Comparison of ENCODE assay signal across 9 cellular contexts in the genomic region with DNA sequence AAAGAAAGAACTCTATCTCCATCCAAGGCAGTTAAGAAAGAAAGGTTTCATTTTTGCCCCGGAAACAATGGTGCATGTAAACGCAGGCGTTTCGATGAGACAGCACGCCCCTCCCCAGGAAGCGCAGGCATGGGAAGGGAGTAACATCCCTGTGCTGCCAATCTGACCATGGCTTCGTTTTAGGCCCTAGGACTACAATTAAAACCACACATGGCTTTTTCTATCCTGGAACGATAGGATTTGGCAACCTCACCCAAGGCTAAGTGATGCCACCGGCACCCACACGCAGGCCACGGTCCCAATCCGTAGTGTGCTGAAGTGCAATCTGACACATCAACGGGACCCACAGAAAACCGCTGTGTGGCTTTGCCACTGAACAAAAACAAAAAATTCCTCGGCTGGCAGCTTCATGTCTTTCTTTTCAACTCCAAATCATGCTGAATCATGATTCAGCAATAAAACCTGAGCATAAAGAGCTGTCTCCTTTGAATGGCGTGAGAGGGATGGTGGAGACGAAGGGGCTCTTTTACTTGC. TPM values are rescaled to one million over a fixed set of nuclear protein-coding genes. Genes with fewer than 3 reads are reported as not detected.
A peak's percentile ranks its signal among the peaks of the same experiment; 100 is the strongest.
DNase-seq lines count a peak whose midpoint lies in the region; ATAC-seq, FAIRE-seq and TF ChIP-seq lines count a peak whose summit lies in the region.
"Had no signal": no experiment of that assay in that cellular context is flagged by ENCODE, and none has a peak within 500 bp of the region (broad histone marks: within the 10 kb centered on the region; RNA-seq: fewer than 3 reads in every experiment).

No MANE protein-coding gene starts in this region.

- DNase-seq in H4 (ENCODE audit: low spot score) = peak; percentile 40
- peak; percentile 47 for DNase-seq in activated CD4-positive, alpha-beta memory T cell treated with anti-CD3 and anti-CD28 coated beads, Interleukin-2, amount 10 ng/mL, durations not matched to agents 7 days and 5 days
- no peak for DNase-seq in esophagus muscularis mucosa (ENCODE audit: extremely low spot score)
- DNase-seq in stimulated activated CD4-positive, alpha-beta T cell treated with anti-CD3 and anti-CD28 coated beads, Interleukin-2, amount 100 ng/mL, for 24 hours = peak; percentile 43 to 46
- no peak for DNase-seq in D721Med (ENCODE audit: insufficient read length, low spot score)
- DNase-seq in WERI-Rb-1 = no peak
- DNase-seq in islet precursor cell = no peak

- H3K9me3 ChIP-seq in esophagus muscularis mucosa = no peaks in the 10 kb centered on the region
- no peaks in the 10 kb centered on the region for H3K9me3 ChIP-seq in WERI-Rb-1 (ENCODE audit: severe bottlenecking)
- H3K9me3 ChIP-seq: right lobe of liver had no signal

- H3K9me3 Mint-ChIP-seq in activated CD4-positive, alpha-beta memory T cell treated with anti-CD3 and anti-CD28 coated beads, Interleukin-2, amount 10 ng/mL, durations not matched to agents 7 days and 5 days = no peaks in the 10 kb centered on the region

- H3K4me3 ChIP-seq in esophagus muscularis mucosa (peak overlapping the region in 1 of 4 donors; percentile 26), WERI-Rb-1 (ENCODE audit: low read depth, low read length) (no peak overlapping the region)
- H3K4me3 ChIP-seq: right lobe of liver had no signal

- ATAC-seq in GM19351 (IDR thresholded peaks at IDR 0.05; ENCODE audit: unreplicated experiment) = no peak

- TF ChIP-seq CTCF in esophagus muscularis mucosa (IDR thresholded peaks at IDR 0.05) (no peak), D721Med (IDR thresholded peaks at IDR 0.05; ENCODE audit: insufficient read depth, missing control alignments) (no peak), WERI-Rb-1 (IDR thresholded peaks at IDR 0.05; ENCODE audit: low read depth, low read length) (no peak)

- no peaks in the 10 kb centered on the region for H3K27me3 Mint-ChIP-seq in activated CD4-positive, alpha-beta memory T cell treated with anti-CD3 and anti-CD28 coated beads, Interleukin-2, amount 10 ng/mL, durations not matched to agents 7 days and 5 days

- CTCF ChIA-PET in activated CD4-positive, alpha-beta memory T cell treated with anti-CD3 and anti-CD28 coated beads, Interleukin-2, amount 10 ng/mL, durations not matched to agents 7 days and 5 days (lab: Charles Lee) = interaction anchor here (2.0 kb wide), 1 partner anchor 13 kb away, joined by 8 read pairs; no protein-coding TSS in a partner anchor

- H3K4me3 Mint-ChIP-seq in activated CD4-positive, alpha-beta memory T cell treated with anti-CD3 and anti-CD28 coated beads, Interleukin-2, amount 10 ng/mL, durations not matched to agents 7 days and 5 days = peak overlapping the region; percentile 62

- peaks cover 99 to 100% (median 100%) of the 10 kb centered on the region in 4 donors for H3K4me1 ChIP-seq in esophagus muscularis mucosa

- no peak for FAIRE-seq in D721Med (lab: Jason Lieb, UNC)

- peaks cover 40% of the 10 kb centered on the region for H3K36me3 Mint-ChIP-seq in activated CD4-positive, alpha-beta memory T cell treated with anti-CD3 and anti-CD28 coated beads, Interleukin-2, amount 10 ng/mL, durations not matched to agents 7 days and 5 days (ENCODE audit: low read depth)

- 32% methylated on average over 12 of the region's 17 CpGs for WGBS in esophagus muscularis mucosa

- no peak for TF ChIP-seq EP300 in esophagus muscularis mucosa (IDR thresholded peaks at IDR 0.05)

- POLR2A ChIA-PET in activated CD4-positive, alpha-beta memory T cell treated with anti-CD3 and anti-CD28 coated beads, Interleukin-2, amount 10 ng/mL, durations not matched to agents 7 days and 5 days (lab: Charles Lee) = interaction anchor here (0.9 to 4.9 kb wide), 7 partner anchors 9 to 235 kb away, joined by 3 to 25 read pairs (median 3); a partner anchor contains a TSS

- intact Hi-C loops in esophagus muscularis mucosa (cut with DNase I) = no loop called here

- peaks cover 0 to 10% (median 3%) of the 10 kb centered on the region in 4 donors for H3K36me3 ChIP-seq in esophagus muscularis mucosa
- peaks cover 36% of the 10 kb centered on the region for H3K36me3 ChIP-seq in WERI-Rb-1
- H3K36me3 ChIP-seq: right lobe of liver had no signal

- no peak for TF ChIP-seq POLR2A in esophagus muscularis mucosa (IDR thresholded peaks at IDR 0.05; ENCODE audit: low read depth)

- H3K27ac Mint-ChIP-seq in activated CD4-positive, alpha-beta memory T cell treated with anti-CD3 and anti-CD28 coated beads, Interleukin-2, amount 10 ng/mL, durations not matched to agents 7 days and 5 days = peak overlapping the region; percentile 92

- H3K27ac ChIP-seq in esophagus muscularis mucosa (replicated peaks in 1 of 4) (peak overlapping the region; percentile 79 to 85 (median 84)), WERI-Rb-1 (no peak overlapping the region)

- no peaks in the 10 kb centered on the region for H3K27me3 ChIP-seq in esophagus muscularis mucosa
- H3K27me3 ChIP-seq in WERI-Rb-1 (ENCODE audit: insufficient read depth, low read depth, severe bottlenecking) = no peaks in the 10 kb centered on the region
- H3K27me3 ChIP-seq: right lobe of liver had no signal

- H3K4me1 Mint-ChIP-seq in activated CD4-positive, alpha-beta memory T cell treated with anti-CD3 and anti-CD28 coated beads, Interleukin-2, amount 10 ng/mL, durations not matched to agents 7 days and 5 days = peaks cover 85% of the 10 kb centered on the region

RNA-seq across cellular contexts. Expression of a gene that starts 24.2 kb away (rescaled TPM):
- 54.2 and 70.6 TPM in 2 replicates for total RNA-seq in H4 (2014; rRNA removed; shearing (Covaris generic))
- total RNA-seq in activated CD4-positive, alpha-beta memory T cell treated with anti-CD3 and anti-CD28 coated beads, Interleukin-2, amount 10 ng/mL, durations not matched to agents 7 days and 5 days = 10 to 100 TPM; 78.1 to 85.1 TPM
- total RNA-seq in esophagus muscularis mucosa = 100 to 1,000 TPM in 2 of 4 donors, 10 to 100 TPM in 2; 92.2 to 127 (median 102) TPM

RNA-seq across cellular contexts. Expression of a gene that starts 39.7 kb away (rescaled TPM):
- total RNA-seq in H4 (2014; rRNA removed; shearing (Covaris generic)) = 0.08 and 0.66 TPM in 2 replicates
- total RNA-seq in activated CD4-positive, alpha-beta memory T cell treated with anti-CD3 and anti-CD28 coated beads, Interleukin-2, amount 10 ng/mL, durations not matched to agents 7 days and 5 days = 10 to 100 TPM; 11.8 to 12.5 TPM
- 10 to 100 TPM in 3 of 4 donors, 1 to 10 TPM in 1; 5.5 to 16.1 (median 15.2) TPM for total RNA-seq in esophagus muscularis mucosa

RNA-seq across cellular contexts. Expression of a gene that starts 49.1 kb away (rescaled TPM):
- total RNA-seq in H4 (2014; rRNA removed; shearing (Covaris generic)) = 1.0 and 3.1 TPM in 2 replicates
- total RNA-seq in activated CD4-positive, alpha-beta memory T cell treated with anti-CD3 and anti-CD28 coated beads, Interleukin-2, amount 10 ng/mL, durations not matched to agents 7 days and 5 days = 1 to 10 TPM; 7.6 to 7.9 TPM
- 10 to 100 TPM in 1 of 4 donors, 1 to 10 TPM in 3; 5.0 to 12.5 (median 7.6) TPM for total RNA-seq in esophagus muscularis mucosa

RNA-seq across cellular contexts. Expression of a gene that starts 50.2 kb away (rescaled TPM):
- 281 and 301 TPM in 2 replicates for total RNA-seq in H4 (2014; rRNA removed; shearing (Covaris generic))
- 100 to 1,000 TPM; 217 to 220 TPM for total RNA-seq in activated CD4-positive, alpha-beta memory T cell treated with anti-CD3 and anti-CD28 coated beads, Interleukin-2, amount 10 ng/mL, durations not matched to agents 7 days and 5 days
- total RNA-seq in esophagus muscularis mucosa = 100 to 1,000 TPM; 292 to 378 (median 314) TPM

Comparison
In these comparisons a context has a peak if more than half of its experiments do, and no peak if none do; other contexts are left out.
1. DNase-seq: peak in H4 (single experiment), activated CD4-positive, alpha-beta memory T cell treated with anti-CD3 and anti-CD28 coated beads, Interleukin-2, amount 10 ng/mL, durations not matched to agents 7 days and 5 days (single experiment) and stimulated activated CD4-positive, alpha-beta T cell treated with anti-CD3 and anti-CD28 coated beads, Interleukin-2, amount 100 ng/mL, for 24 hours (2 of 2); none in esophagus muscularis mucosa (single experiment), D721Med (single experiment), WERI-Rb-1 (single experiment) and islet precursor cell (single experiment).